1 cellular context compared by ENCODE assay signal in genomic region chr3:33644598-33644997, GRCh38.
TF ChIP-seq lines count a peak whose summit lies in the region.

No MANE protein-coding gene starts in this region.

TF ChIP-seq in GM23338, 12 proteins besides CTCF, POLR2A, EP300 and RAD21 (continued from another document):
- no peak for TF ChIP-seq ZNF462 (CRISPR knock-in tag; IDR thresholded peaks at IDR 0.05)
- no peak for TF ChIP-seq ETS1 (IDR thresholded peaks at IDR 0.05)
- no peak for TF ChIP-seq CREB1 (CRISPR knock-in tag; IDR thresholded peaks at IDR 0.05; ENCODE audit: low read depth)
- TF ChIP-seq POLR2AphosphoS5 (IDR thresholded peaks at IDR 0.05; ENCODE audit: low read depth), result no peak
- TF ChIP-seq STAT1 (IDR thresholded peaks at IDR 0.05; ENCODE audit: unreplicated experiment), result no peak
- no peak for TF ChIP-seq EZH2phosphoT487 (IDR thresholded peaks at IDR 0.05; ENCODE audit: unreplicated experiment)
- no peak for TF ChIP-seq NANOG (IDR thresholded peaks at IDR 0.05; ENCODE audit: borderline replicate concordance)
- TF ChIP-seq REST (IDR thresholded peaks at IDR 0.05; ENCODE audit: unreplicated experiment), result no peak
